Comparison of ENCODE assay signal across 16 cellular contexts in the genomic region with DNA sequence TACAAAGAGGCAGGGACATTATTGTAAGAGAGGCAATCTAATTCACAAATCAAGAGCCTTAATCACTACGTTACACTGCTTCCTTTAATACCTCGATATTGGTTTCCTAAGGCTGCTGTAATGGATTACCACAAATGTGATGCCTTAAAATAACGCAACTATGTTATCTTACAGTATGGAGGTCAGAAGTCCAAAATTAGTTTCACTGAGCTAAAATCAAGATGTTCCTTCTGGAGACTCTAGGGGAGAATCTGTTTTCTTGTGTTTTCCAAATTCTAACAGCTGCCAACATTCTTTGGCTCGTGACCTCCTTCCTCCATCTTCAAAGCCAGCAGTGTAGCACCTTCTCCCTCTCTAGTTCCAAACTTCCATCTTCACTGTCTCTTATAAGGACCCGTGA.
"Had no signal": no experiment of that assay in that cellular context is flagged by ENCODE, and none has a peak within 500 bp of the region (broad histone marks: within the 10 kb centered on the region; RNA-seq: fewer than 3 reads in every experiment).

No MANE protein-coding gene starts in this region.

- H3K27ac ChIP-seq: RWPE1 had no signal

- DNase-seq: IMR-90, Karpas-422, KG1, MM.1S, NCI-H1436, NCI-H187, NCI-H2029, NCI-H2081 treated with DMSO at 0.1 percent for 48 hours, NCI-H2227 treated with DMSO at 0.1 percent for 48 hours, NCI-H524, NCI-H69, NCI-H774, PC-3, SIG-M5 had no signal

- ATAC-seq: Panc1, PC-3 had no signal
